18 cellular contexts compared by ENCODE assay signal in genomic region chr3:152293607-152294006, GRCh38. TPM values are rescaled to one million over a fixed set of nuclear protein-coding genes. Genes with fewer than 3 reads are reported as not detected.
A peak's percentile ranks its signal among the peaks of the same experiment; 100 is the strongest.
DNase-seq lines count a peak whose midpoint lies in the region; ATAC-seq lines count a peak whose summit lies in the region.
"Had no signal": no experiment of that assay in that cellular context is flagged by ENCODE, and none has a peak within 500 bp of the region (broad histone marks: within the 10 kb centered on the region; RNA-seq: fewer than 3 reads in every experiment).

No MANE protein-coding gene starts in this region.

- no peaks in the 10 kb centered on the region for H3K9me3 Mint-ChIP-seq in CD8-positive, alpha-beta memory T cell
- H3K9me3 Mint-ChIP-seq in activated T-helper 17 cell treated with anti-CD3 and anti-CD28 coated beads, Interleukin-2, amount 50 U/mL, for 72 hours, result no peaks in the 10 kb centered on the region
- no peaks in the 10 kb centered on the region for H3K9me3 Mint-ChIP-seq in naive thymus-derived CD4-positive, alpha-beta T cell
- H3K9me3 Mint-ChIP-seq: activated naive CD4-positive, alpha-beta T cell treated with anti-CD3 and anti-CD28 coated beads for 36 hours; stimulated activated memory B cell treated with anti-CD40 and anti-IgM and Interleukin-4, amounts not matched to agents 10 μg/mL and 1 μg/mL and 100 μg/mL, for 72 hours had no signal

- H3K27ac ChIP-seq in BLaER1 treated with 17β-estradiol and CSF1 and Interleukin-3, amounts not matched to agents 10 nM and 100 nM, result peak overlapping the region in 1 of 11 experiments; percentile 25; a peak in 1 of 22 replicates
- H3K27ac ChIP-seq in CD8-positive, alpha-beta memory T cell (ENCODE audit: low read depth, low read length), result no peak overlapping the region
- H3K27ac ChIP-seq in naive thymus-derived CD4-positive, alpha-beta T cell (ENCODE audit: low read depth, low read length), result peak overlapping the region; percentile 36
- H3K27ac ChIP-seq: thyroid gland had no signal

- no peak overlapping the region for H3K4me3 ChIP-seq in BLaER1 treated with 17β-estradiol and CSF1 and Interleukin-3, amounts not matched to agents 10 nM and 100 nM
- no peak overlapping the region for H3K4me3 ChIP-seq in CD8-positive, alpha-beta memory T cell (ENCODE audit: low read length)
- no peak overlapping the region for H3K4me3 ChIP-seq in naive thymus-derived CD4-positive, alpha-beta T cell (ENCODE audit: low read length)
- H3K4me3 ChIP-seq: thyroid gland had no signal

- no peak for ATAC-seq in activated T-helper 17 cell treated with anti-CD3 and anti-CD28 coated beads, Interleukin-2, amount 50 U/mL, for 72 hours (replicated peaks)
- ATAC-seq in naive thymus-derived CD4-positive, alpha-beta T cell, result no peak
- no peak for ATAC-seq in HG03139 (IDR thresholded peaks at IDR 0.05; ENCODE audit: unreplicated experiment)
- ATAC-seq in GM21528 (IDR thresholded peaks at IDR 0.05; ENCODE audit: low FRiP score, unreplicated experiment), result no peak
- ATAC-seq: activated CD4-positive, CD25-positive, alpha-beta regulatory T cell treated with anti-CD3 and anti-CD28 coated beads, Interleukin-2, amount 50 U/mL, for 24 hours; esophagus mucosa; stimulated activated memory B cell treated with anti-CD40 and anti-IgM and Interleukin-4, amounts not matched to agents 10 μg/mL and 1 μg/mL and 100 μg/mL, for 72 hours had no signal

- H3K4me3 Mint-ChIP-seq in CD8-positive, alpha-beta memory T cell, result peak overlapping the region in 5 of 7 donors; percentile 7 to 61 (median 39)
- peak overlapping the region; percentile 45 for H3K4me3 Mint-ChIP-seq in activated T-helper 17 cell treated with anti-CD3 and anti-CD28 coated beads, Interleukin-2, amount 50 U/mL, for 72 hours
- H3K4me3 Mint-ChIP-seq in naive thymus-derived CD4-positive, alpha-beta T cell, result peak overlapping the region in 8 of 10 donors; percentile 18 to 78 (median 70)
- H3K4me3 Mint-ChIP-seq: activated naive CD4-positive, alpha-beta T cell treated with anti-CD3 and anti-CD28 coated beads for 36 hours; stimulated activated memory B cell treated with anti-CD40 and anti-IgM and Interleukin-4, amounts not matched to agents 10 μg/mL and 1 μg/mL and 100 μg/mL, for 72 hours had no signal

- CTCF ChIA-PET in CD8-positive, alpha-beta memory T cell (lab: Charles Lee), result no interaction called here
- CTCF ChIA-PET in naive thymus-derived CD4-positive, alpha-beta T cell (lab: Charles Lee), result no interaction called here

- POLR2A ChIA-PET in CD8-positive, alpha-beta memory T cell (lab: Charles Lee), result no interaction called here
- POLR2A ChIA-PET in naive thymus-derived CD4-positive, alpha-beta T cell (lab: Charles Lee), result no interaction called here

- peaks cover 4 to 26% (median 6%) of the 10 kb centered on the region in 3 donors for H3K36me3 Mint-ChIP-seq in CD8-positive, alpha-beta memory T cell
- H3K36me3 Mint-ChIP-seq in activated T-helper 17 cell treated with anti-CD3 and anti-CD28 coated beads, Interleukin-2, amount 50 U/mL, for 72 hours (ENCODE audit: low read depth), result peaks cover 51% of the 10 kb centered on the region
- H3K36me3 Mint-ChIP-seq in naive thymus-derived CD4-positive, alpha-beta T cell, result peaks cover 0 to 15% (median 4%) of the 10 kb centered on the region in 5 donors

- peak overlapping the region in 7 of 8 donors; percentile 11 to 76 (median 43) for H3K27ac Mint-ChIP-seq in CD8-positive, alpha-beta memory T cell
- H3K27ac Mint-ChIP-seq in activated T-helper 17 cell treated with anti-CD3 and anti-CD28 coated beads, Interleukin-2, amount 50 U/mL, for 72 hours, result peak overlapping the region; percentile 73
- H3K27ac Mint-ChIP-seq in naive thymus-derived CD4-positive, alpha-beta T cell, result peak overlapping the region in 7 of 9 donors; percentile 29 to 90 (median 75)
- H3K27ac Mint-ChIP-seq: stimulated activated memory B cell treated with anti-CD40 and anti-IgM and Interleukin-4, amounts not matched to agents 10 μg/mL and 1 μg/mL and 100 μg/mL, for 72 hours had no signal

- peaks cover 43 to 98% (median 76%) of the 10 kb centered on the region in 11 experiments; a peak in 19 of 22 replicates for H4K20me1 ChIP-seq in BLaER1 treated with 17β-estradiol and CSF1 and Interleukin-3, amounts not matched to agents 10 nM and 100 nM

- peaks cover 2 to 28% (median 15%) of the 10 kb centered on the region in 11 experiments; a peak in 18 of 22 replicates for H3K36me3 ChIP-seq in BLaER1 treated with 17β-estradiol and CSF1 and Interleukin-3, amounts not matched to agents 10 nM and 100 nM
- H3K36me3 ChIP-seq in CD8-positive, alpha-beta memory T cell (ENCODE audit: insufficient read depth, low read length), result no peaks in the 10 kb centered on the region
- peaks cover 0 to 3% (median 0%) of the 10 kb centered on the region in 3 experiments for H3K36me3 ChIP-seq in naive thymus-derived CD4-positive, alpha-beta T cell (ENCODE audit: control insufficient read depth in 2 of 3, insufficient read depth in 3 of 3, low read length in 3 of 3)
- H3K36me3 ChIP-seq: thyroid gland had no signal

- no peaks in the 10 kb centered on the region for H3K27me3 Mint-ChIP-seq in CD8-positive, alpha-beta memory T cell
- no peaks in the 10 kb centered on the region for H3K27me3 Mint-ChIP-seq in activated T-helper 17 cell treated with anti-CD3 and anti-CD28 coated beads, Interleukin-2, amount 50 U/mL, for 72 hours
- H3K27me3 Mint-ChIP-seq in naive thymus-derived CD4-positive, alpha-beta T cell, result no peaks in the 10 kb centered on the region
- H3K27me3 Mint-ChIP-seq: stimulated activated memory B cell treated with anti-CD40 and anti-IgM and Interleukin-4, amounts not matched to agents 10 μg/mL and 1 μg/mL and 100 μg/mL, for 72 hours had no signal

- peaks cover 0 to 9% (median 3%) of the 10 kb centered on the region in 11 experiments; a peak in 9 of 22 replicates for H3K9me3 ChIP-seq in BLaER1 treated with 17β-estradiol and CSF1 and Interleukin-3, amounts not matched to agents 10 nM and 100 nM (replicated peaks in 1 of 11)
- no peaks in the 10 kb centered on the region for H3K9me3 ChIP-seq in CD8-positive, alpha-beta memory T cell (ENCODE audit: low read length)
- no peaks in the 10 kb centered on the region for H3K9me3 ChIP-seq in naive thymus-derived CD4-positive, alpha-beta T cell (ENCODE audit: control insufficient read depth in 2 of 3, low read length in 3 of 3)
- H3K9me3 ChIP-seq: Caco-2, thyroid gland had no signal

- H3K27me3 ChIP-seq in BLaER1 treated with 17β-estradiol and CSF1 and Interleukin-3, amounts not matched to agents 10 nM and 100 nM, result no peaks in the 10 kb centered on the region
- H3K27me3 ChIP-seq in CD8-positive, alpha-beta memory T cell (ENCODE audit: insufficient read depth, low read length, poor library complexity, severe bottlenecking), result no peaks in the 10 kb centered on the region
- H3K27me3 ChIP-seq in naive thymus-derived CD4-positive, alpha-beta T cell (ENCODE audit: control insufficient read depth in 2 of 2, insufficient read depth in 2 of 2, low read length in 2 of 2), result no peaks in the 10 kb centered on the region
- H3K27me3 ChIP-seq: thyroid gland had no signal

- H3K9ac ChIP-seq in BLaER1 treated with 17β-estradiol and CSF1 and Interleukin-3, amounts not matched to agents 10 nM and 100 nM, result no peak overlapping the region

- peak overlapping the region in 10 of 11 experiments; percentile 30 to 67 (median 52); a peak in 17 of 22 replicates for H3K4me2 ChIP-seq in BLaER1 treated with 17β-estradiol and CSF1 and Interleukin-3, amounts not matched to agents 10 nM and 100 nM

- peaks cover 85 to 94% (median 91%) of the 10 kb centered on the region in 3 donors for H3K4me1 Mint-ChIP-seq in CD8-positive, alpha-beta memory T cell
- peaks cover 59% of the 10 kb centered on the region for H3K4me1 Mint-ChIP-seq in activated T-helper 17 cell treated with anti-CD3 and anti-CD28 coated beads, Interleukin-2, amount 50 U/mL, for 72 hours
- peaks cover 49 to 93% (median 82%) of the 10 kb centered on the region in 7 donors for H3K4me1 Mint-ChIP-seq in naive thymus-derived CD4-positive, alpha-beta T cell

- peaks cover 28 to 61% (median 35%) of the 10 kb centered on the region in 10 experiments for H3K4me1 ChIP-seq in BLaER1 treated with 17β-estradiol and CSF1 and Interleukin-3, amounts not matched to agents 10 nM and 100 nM
- H3K4me1 ChIP-seq in CD8-positive, alpha-beta memory T cell (ENCODE audit: insufficient read depth, low read length), result peaks cover 79% of the 10 kb centered on the region
- H3K4me1 ChIP-seq in naive thymus-derived CD4-positive, alpha-beta T cell (ENCODE audit: control insufficient read depth in 2 of 2, insufficient read depth in 2 of 2, low read length in 2 of 2), result peaks cover 67 to 78% of the 10 kb centered on the region in 2 donors
- H3K4me1 ChIP-seq: Caco-2 had no signal

- intact Hi-C loops in naive thymus-derived CD4-positive, alpha-beta T cell (cut with micrococcal nuclease), result loop anchor here in 1 of 2 donors (1.0 kb wide), 1 partner anchor 8 kb away; no protein-coding TSS in a partner anchor

- no peak for DNase-seq in CD8-positive, alpha-beta memory T cell
- no peak for DNase-seq in naive thymus-derived CD4-positive, alpha-beta T cell
- DNase-seq in NCI-H2196 treated with DMSO at 0.1 percent for 48 hours (lab: John Stamatoyannopoulos, UW; ENCODE audit: unreplicated experiment), result no peak
- DNase-seq: activated naive CD4-positive, alpha-beta T cell treated with anti-CD3 and anti-CD28 coated beads for 36 hours; Caco-2; DND-41; effector CD8-positive, alpha-beta T cell; H7; mesenchymal stem cell; NCI-H510A; thyroid gland had no signal

RNA-seq across cellular contexts. Expression of gene MBNL1, which starts 24.9 kb away (rescaled TPM):
- 100 to 1,000 TPM; 386 to 391 TPM for total RNA-seq in CD8-positive, alpha-beta memory T cell
- polyA plus RNA-seq in CD8-positive, alpha-beta memory T cell, result 303 TPM
- total RNA-seq in activated T-helper 17 cell treated with anti-CD3 and anti-CD28 coated beads, Interleukin-2, amount 50 U/mL, for 72 hours, result 100 to 1,000 TPM; 322 to 452 TPM
- 100 to 1,000 TPM; 459 to 675 (median 508) TPM for total RNA-seq in naive thymus-derived CD4-positive, alpha-beta T cell
- polyA plus RNA-seq in naive thymus-derived CD4-positive, alpha-beta T cell, result 100 to 1,000 TPM; 371 to 389 TPM
